In genomic region chr2:233854241-233854981, GRCh38 we compare ENCODE assay signal across 8 cellular contexts. TPM values are rescaled to one million over a fixed set of nuclear protein-coding genes. Genes with fewer than 3 reads are reported as not detected.
DNase-seq lines count a peak whose midpoint lies in the region; FAIRE-seq and TF ChIP-seq lines count a peak whose summit lies in the region.

TSS of gene HJURP (minus strand) at chr2:233854535. CDS start at chr2:233854500, 35 bp downstream.

- H3K27me3 ChIP-seq in SJSA1 (replicated peaks), result no peaks in the 10 kb centered on the region

- peak; percentile 75 for FAIRE-seq in frontal cortex (lab: Jason Lieb, UNC)

- DNase-seq in GM04503 (ENCODE audit: low read depth), result peak; percentile 69
- DNase-seq in HFF-Myc (ENCODE audit: extremely low read depth, low read depth), result peak; percentile 86
- peak; percentile 94 for DNase-seq in MV-4-11 (lab: John Stamatoyannopoulos, UW)
- peak; percentile 97 to 98 for DNase-seq in SJSA1 (ENCODE audit: low read depth in 1 of 2, low spot score in 2 of 2)
- peak; percentile 83 for DNase-seq in activated gamma-delta T cell treated with anti-CD3 and anti-CD28 coated beads, Interleukin-2, amount 50 U/mL, for 16 hours (ENCODE audit: low read depth)
- DNase-seq in frontal cortex (ENCODE audit: low spot score in 2 of 2), result peak; percentile 88 to 98
- peak; percentile 77 for DNase-seq in non-pigmented ciliary epithelial cell (ENCODE audit: low read depth)
- peak; percentile 97 for DNase-seq in superior temporal gyrus (ENCODE audit: extremely low spot score)

- H3K36me3 ChIP-seq in SJSA1, result peaks cover 49% of the 10 kb centered on the region

- peaks cover 32% of the 10 kb centered on the region for H3K4me1 ChIP-seq in SJSA1 (replicated peaks)

- no peak for TF ChIP-seq CTCF in HFF-Myc (IDR thresholded peaks at IDR 0.05; ENCODE audit: low read depth, low read length, missing control alignments)

- H3K9me3 ChIP-seq in SJSA1 (replicated peaks), result no peaks in the 10 kb centered on the region; the same call in 1 of the 2 replicates

- H3K27ac ChIP-seq in SJSA1, result peak within 1 kb of the TSS; percentile 92

- H3K4me3 ChIP-seq in HFF-Myc (replicated peaks; ENCODE audit: low read depth, low read length), result peak within 1 kb of the TSS; percentile 88
- H3K4me3 ChIP-seq in SJSA1, result peak within 1 kb of the TSS; percentile 84

RNA-seq across cellular contexts. Expression of gene HJURP, which starts in this region (rescaled TPM):
- 73.2 and 81.4 TPM in 2 replicates for total RNA-seq in SJSA1 (2014; rRNA removed; shearing (Covaris generic))
- total RNA-seq in frontal cortex, result 2.0 TPM

Comparison
In these comparisons a context has a peak if more than half of its experiments do, and no peak if none do; other contexts are left out.
1. Peak in every context shown above with its lines: DNase-seq, H3K4me3 ChIP-seq and H3K27ac ChIP-seq.
2. RNA of gene HJURP (total RNA-seq): 73.2 to 81.4 TPM in SJSA1; 2.0 TPM in frontal cortex (single experiment); every median in the first group is over 10 times any median in the second.